In the genomic region with DNA sequence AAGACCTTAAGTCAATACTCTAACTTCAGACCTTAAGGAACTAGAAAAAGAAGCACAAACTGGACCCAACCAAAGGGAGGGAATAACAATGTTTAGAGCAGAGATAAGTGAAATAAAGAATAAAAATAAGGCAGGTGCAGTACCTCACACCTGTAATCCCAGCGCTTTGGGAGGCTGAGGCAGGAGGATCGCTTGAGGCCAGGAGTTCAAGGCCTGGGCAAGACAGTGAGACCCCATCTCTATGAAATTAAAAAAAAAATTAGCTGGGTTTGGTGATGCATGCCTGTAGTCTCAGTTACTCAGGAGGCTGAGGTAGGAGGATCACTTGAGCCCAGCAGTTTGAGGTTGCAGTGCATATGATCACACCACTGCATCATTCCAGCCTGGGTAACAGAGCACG, we compare ENCODE assay signal across 24 cellular contexts.
"Had no signal": no experiment of that assay in that cellular context is flagged by ENCODE, and none has a peak within 500 bp of the region (broad histone marks: within the 10 kb centered on the region; RNA-seq: fewer than 3 reads in every experiment).

No MANE protein-coding gene starts in this region.

- DNase-seq: immature natural killer cell; kidney; left colon; left lung; lower lobe of right lung; mammary epithelial cell; mesenchymal stem cell; naive thymus-derived CD8-positive, alpha-beta T cell; nucleus accumbens; pancreas; posterior cingulate gyrus; retina; right cardiac atrium; spleen; stimulated activated CD4-positive, alpha-beta T cell treated with anti-CD3 and anti-CD28 coated beads, Interleukin-4, amount 100 ng/mL, for 24 hours; stimulated activated naive CD4-positive, alpha-beta T cell treated with Interleukin-2 at 50 U/mL for 16 hours; stimulated activated naive CD8-positive, alpha-beta T cell treated with anti-CD3 and anti-CD28 coated beads, Interleukin-15, amount 100 ng/mL, for 72 hours; substantia nigra; uterus had no signal

- H3K27me3 Mint-ChIP-seq: naive thymus-derived CD8-positive, alpha-beta T cell; stimulated activated naive CD8-positive, alpha-beta T cell treated with anti-CD3 and anti-CD28 coated beads, Interleukin-15, amount 100 ng/mL, for 72 hours; type B pancreatic cell had no signal

- H3K9me3 Mint-ChIP-seq: immature natural killer cell; nephron; neural crest cell; stimulated activated effector memory CD8-positive, alpha-beta T cell treated with anti-CD3 and anti-CD28 coated beads, Interleukin-12 subunit alpha, Interleukin-12 subunit beta, amount 100 ng/mL, for 72 hours; stimulated activated naive CD8-positive, alpha-beta T cell treated with anti-CD3 and anti-CD28 coated beads, Interleukin-15, amount 100 ng/mL, for 72 hours; type B pancreatic cell had no signal

- ATAC-seq: left colon; left lung; lower lobe of right lung; naive thymus-derived CD8-positive, alpha-beta T cell; pancreas; right cardiac atrium; sciatic nerve; stimulated activated effector memory CD8-positive, alpha-beta T cell treated with anti-CD3 and anti-CD28 coated beads, Interleukin-12 subunit alpha, Interleukin-12 subunit beta, amount 100 ng/mL, for 72 hours; stimulated activated naive CD8-positive, alpha-beta T cell treated with anti-CD3 and anti-CD28 coated beads, Interleukin-15, amount 100 ng/mL, for 72 hours had no signal

- H3K27ac Mint-ChIP-seq: nephron; stimulated activated effector memory CD8-positive, alpha-beta T cell treated with anti-CD3 and anti-CD28 coated beads, Interleukin-12 subunit alpha, Interleukin-12 subunit beta, amount 100 ng/mL, for 72 hours; type B pancreatic cell had no signal

- H3K4me3 Mint-ChIP-seq: immature natural killer cell; nephron; neural crest cell; stimulated activated effector memory CD8-positive, alpha-beta T cell treated with anti-CD3 and anti-CD28 coated beads, Interleukin-12 subunit alpha, Interleukin-12 subunit beta, amount 100 ng/mL, for 72 hours; stimulated activated naive CD8-positive, alpha-beta T cell treated with anti-CD3 and anti-CD28 coated beads, Interleukin-15, amount 100 ng/mL, for 72 hours; type B pancreatic cell had no signal
